1 cellular context compared by ENCODE assay signal in the genomic region with DNA sequence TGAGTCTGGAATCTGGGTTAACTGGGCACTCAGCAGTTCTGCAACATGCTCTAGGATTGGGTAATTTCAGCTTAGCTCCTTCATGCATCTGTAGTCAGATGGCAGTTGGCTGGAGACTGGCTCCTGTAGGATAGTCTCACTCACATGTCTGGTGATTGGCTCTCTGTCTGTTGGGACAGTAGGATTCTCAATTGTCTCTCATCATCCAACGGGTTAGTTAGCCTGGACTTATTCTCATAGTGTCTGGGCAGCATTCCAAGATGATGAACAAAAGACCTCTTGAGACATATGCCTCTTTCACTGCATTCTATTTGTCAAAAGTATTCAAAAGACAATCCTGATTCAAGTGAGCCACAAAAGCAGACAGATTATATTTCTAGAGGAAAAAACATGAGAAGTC.
TF ChIP-seq lines count a peak whose summit lies in the region.

No MANE protein-coding gene starts in this region.

TF ChIP-seq in H1, 55 proteins besides CTCF, POLR2A, EP300 and RAD21 (continued from another document):
- TF ChIP-seq ATF2 (IDR thresholded peaks at IDR 0.05; ENCODE audit: low read length) (no peak), EGR1 (IDR thresholded peaks at IDR 0.05; ENCODE audit: borderline replicate concordance, low read depth, low read length) (no peak), BACH1 (IDR thresholded peaks at IDR 0.05; ENCODE audit: low read length) (no peak), CREB1 (IDR thresholded peaks at IDR 0.05) (no peak), ASH2L (IDR thresholded peaks at IDR 0.05; ENCODE audit: low read length) (no peak), TAF7 (optimal IDR thresholded peaks at IDR 0.05; ENCODE audit: borderline replicate concordance, low read depth, low read length) (no peak), CBX5 (IDR thresholded peaks at IDR 0.05; ENCODE audit: low read depth, low read length) (no peak), SP1 (IDR thresholded peaks at IDR 0.05; ENCODE audit: low read depth, low read length) (no peak)
